ENCODE assay signal across 8 cellular contexts in the genomic region with DNA sequence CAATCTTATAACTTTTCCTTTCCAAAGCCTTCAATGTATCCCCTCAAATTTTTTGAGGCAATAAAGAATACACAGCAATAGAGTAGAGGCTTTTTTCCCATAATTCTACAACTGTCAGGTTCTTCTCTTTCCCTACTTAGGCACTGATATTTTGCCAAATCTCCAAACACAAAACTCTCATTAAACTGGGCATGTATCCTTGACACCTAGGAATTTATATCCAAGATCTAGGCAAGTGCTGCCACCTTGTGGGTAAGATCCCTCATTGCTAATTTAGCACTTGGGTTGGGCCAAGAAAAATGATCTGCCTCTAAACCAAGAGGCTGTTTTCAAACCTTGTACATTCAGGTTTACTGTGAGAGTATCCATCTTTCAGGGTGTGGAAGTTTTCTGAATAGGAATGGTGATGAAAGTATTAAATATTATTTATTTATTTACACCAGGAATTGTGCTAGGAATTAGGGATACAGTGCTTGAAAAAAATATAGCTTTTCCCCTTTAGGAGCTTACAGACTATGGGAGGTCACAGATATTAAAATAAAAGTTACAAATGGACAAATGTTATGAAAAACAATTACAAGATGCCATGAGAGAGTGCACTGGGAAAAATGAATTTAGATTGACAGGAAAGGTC. TPM values are rescaled to one million over a fixed set of nuclear protein-coding genes. Genes with fewer than 3 reads are reported as not detected.
DNase-seq lines count a peak whose midpoint lies in the region; ATAC-seq and TF ChIP-seq lines count a peak whose summit lies in the region.

No MANE protein-coding gene starts in this region.

- H3K27ac ChIP-seq in Panc1 (ENCODE audit: low read length) (no peak overlapping the region), heart right ventricle (peak overlapping the region in 1 of 10 donors; percentile 15)

- TF ChIP-seq CTCF in Panc1 (IDR thresholded peaks at IDR 0.05) (peak; percentile 68; the same call in 1 of the 2 replicates), heart right ventricle (IDR thresholded peaks at IDR 0.05) (peak; percentile 64 to 89 (median 85))

- intact Hi-C loops in Panc1 (cut with micrococcal nuclease; ENCODE audit: unreplicated experiment), result loop anchor here (5.0 kb wide), 1 partner anchor 143 kb away; no protein-coding TSS in a partner anchor
- intact Hi-C loops in heart right ventricle (cut with DNase I), result loop anchor here in 9 of 10 donors (1.0 to 10.0 kb wide), 9 partner anchors 145 to 761 kb away; partner anchors contain the start of genes TDRD7 (in 8 of the 9) and ZNF782 (in 1 of the 9)
- intact Hi-C loops in sciatic nerve (cut with DNase I), result no loop called here

- CTCF ChIA-PET in Panc1 (lab: Charles Lee), result interaction anchor here (0.6 to 1.9 kb wide), 10 partner anchors 17 to 1643 kb away, joined by 3 to 8 read pairs (median 3); no protein-coding TSS in a partner anchor

- POLR2A ChIA-PET in Panc1 (lab: Charles Lee), result interaction anchor here (0.6 kb wide), 1 partner anchor 10 kb away, joined by 3 read pairs; no protein-coding TSS in a partner anchor

- no peaks in the 10 kb centered on the region for H3K36me3 ChIP-seq in Panc1 (ENCODE audit: control insufficient read depth, insufficient read depth, low read length)
- peaks cover 0 to 94% (median 23%) of the 10 kb centered on the region in 9 donors for H3K36me3 ChIP-seq in heart right ventricle

- H3K4me1 ChIP-seq in Panc1 (ENCODE audit: control insufficient read depth, insufficient read depth, low read length), result no peaks in the 10 kb centered on the region
- H3K4me1 ChIP-seq in heart right ventricle, result peaks cover 0 to 13% (median 7%) of the 10 kb centered on the region in 9 donors

- DNase-seq in DMS53 treated with DMSO at 0.1 percent for 48 hours (lab: John Stamatoyannopoulos, UW; ENCODE audit: unreplicated experiment) (peak; percentile 10), Panc1 (ENCODE audit: low read depth, low spot score) (peak; percentile 18), amniotic epithelial cell (ENCODE audit: low read depth) (peak; percentile 51), heart right ventricle (peak in 1 of 2 donors; percentile 66), sciatic nerve (ENCODE audit: low spot score) (peak; percentile 69)
- peak; percentile 58 for DNase-seq in Jurkat, Clone E6-1 (ENCODE audit: low read depth, low spot score)

- no peak overlapping the region for H3K4me3 ChIP-seq in Jurkat, Clone E6-1 (ENCODE audit: low read length)
- no peak overlapping the region for H3K4me3 ChIP-seq in Panc1 (ENCODE audit: low read depth in 2 of 2, low read length in 2 of 2)
- no peak overlapping the region for H3K4me3 ChIP-seq in heart right ventricle

- H3K27me3 ChIP-seq in Panc1 (ENCODE audit: control insufficient read depth, insufficient read depth, low read length), result no peaks in the 10 kb centered on the region
- H3K27me3 ChIP-seq in heart right ventricle, result no peaks in the 10 kb centered on the region

- H3K9me3 ChIP-seq in Panc1 (ENCODE audit: control insufficient read depth, insufficient read depth, low read depth, low read length), result no peaks in the 10 kb centered on the region
- no peaks in the 10 kb centered on the region for H3K9me3 ChIP-seq in heart right ventricle

- no TSS peak for BruUV-seq in Panc1 (replicated peaks; lab: Mats Ljungman, UMichigan)

- peak; percentile 71; the same call in 1 of the 2 replicates for ATAC-seq in Panc1
- ATAC-seq in heart right ventricle, result peak; percentile 44 to 76 (median 66)
- ATAC-seq in sciatic nerve, result peak; percentile 79
- ATAC-seq in GM21786 (IDR thresholded peaks at IDR 0.05; ENCODE audit: unreplicated experiment), result no peak
- ATAC-seq in GM21737 (IDR thresholded peaks at IDR 0.05; ENCODE audit: unreplicated experiment), result no peak

- in situ Hi-C loops in Panc1 (cut with HindIII; ENCODE audit: low pct_unique_long_range_greater_than_20kb, low sequenced_read_pairs), result no loop called here

RNA-seq across cellular contexts. Expression of gene TSTD2, which starts 17.6 kb away (rescaled TPM):
- polyA plus RNA-seq in Jurkat, Clone E6-1 (2012; ENCODE audit: insufficient read depth, insufficient read length), result 18.0 TPM
- total RNA-seq in Panc1 (2021; ENCODE audit: unreplicated experiment), result 10.1 TPM
- 6.8 TPM for polyA plus RNA-seq in Panc1 (2012; ENCODE audit: insufficient read length)
- 10 to 100 TPM; 19.8 to 29.4 (median 23.4) TPM for total RNA-seq in heart right ventricle
- 10 to 100 TPM in 1 of 2 donors, 1 to 10 TPM in 1; 8.5 to 22.3 TPM for polyA plus RNA-seq in heart right ventricle
- total RNA-seq in sciatic nerve, result 29.4 TPM

RNA-seq across cellular contexts. Expression of gene NCBP1, which starts 18.1 kb away (rescaled TPM):
- 43.2 TPM for polyA plus RNA-seq in Jurkat, Clone E6-1 (2012; ENCODE audit: insufficient read depth, insufficient read length)
- total RNA-seq in Panc1 (2021; ENCODE audit: unreplicated experiment) (30.1 TPM), heart right ventricle (10 to 100 TPM; 11.8 to 20.4 (median 15.9) TPM), sciatic nerve (24.7 TPM)
- 21.2 TPM for polyA plus RNA-seq in Panc1 (2012; ENCODE audit: insufficient read length)
- 1 to 10 TPM; 6.6 to 9.0 TPM for polyA plus RNA-seq in heart right ventricle

Comparison
In these comparisons a context has a peak if more than half of its experiments do, and no peak if none do; other contexts are left out.
1. ATAC-seq: peak in Panc1 (single experiment), heart right ventricle (8 of 8) and sciatic nerve (single experiment); none in GM21786 (single experiment) and GM21737 (single experiment).